Comparison of ENCODE assay signal across 8 cellular contexts in genomic region chr20:38893485-38894090, GRCh38. TPM values are rescaled to one million over a fixed set of nuclear protein-coding genes. Genes with fewer than 3 reads are reported as not detected.
DNase-seq lines count a peak whose midpoint lies in the region; ATAC-seq and TF ChIP-seq lines count a peak whose summit lies in the region.

No MANE protein-coding gene starts in this region.

- no peak overlapping the region for H3K4me3 ChIP-seq in BJ (ENCODE audit: low read depth, low read length)
- H3K4me3 ChIP-seq in Jurkat, Clone E6-1 (ENCODE audit: low read length), result no peak overlapping the region
- H3K4me3 ChIP-seq in foreskin fibroblast (ENCODE audit: low read depth in 1 of 2, low read length in 2 of 2), result no peak overlapping the region
- H3K4me3 ChIP-seq in osteoblast (ENCODE audit: insufficient read depth, low read length), result no peak overlapping the region
- H3K4me3 ChIP-seq in tibial artery, result no peak overlapping the region

- H3K4me1 ChIP-seq in osteoblast (ENCODE audit: insufficient read depth, low read length) (no peaks in the 10 kb centered on the region), tibial artery (peaks cover 0 to 9% (median 3%) of the 10 kb centered on the region in 4 donors)

- H3K27ac ChIP-seq in osteoblast (ENCODE audit: low read depth, low read length) (no peak overlapping the region), tibial artery (no peak overlapping the region)

- intact Hi-C loops in activated T-helper 2 cell treated with anti-CD3 and anti-CD28 coated beads, Interferon-gamma antibody, Interleukin-2, Interleukin-4, amounts not matched to agents 10 μg/mL and 5 μg/mL and 100 μg/mL, durations not matched to agents 14 hours and 24 hours and 36 hours (cut with micrococcal nuclease), result loop anchor here (1.0 to 5.0 kb wide), 6 partner anchors 19 to 247 kb away; partner anchors contain the start of genes ACTR5 and PPP1R16B
- intact Hi-C loops in tibial artery (cut with DNase I; ENCODE audit: low total_unique reads), result loop anchor here (2.0 kb wide), 1 partner anchor 247 kb away; no protein-coding TSS in a partner anchor

- H3K4me2 ChIP-seq in osteoblast (ENCODE audit: insufficient read depth, low read length), result no peak overlapping the region

- no peaks in the 10 kb centered on the region for H3K9me3 Mint-ChIP-seq in activated T-helper 2 cell treated with anti-CD3 and anti-CD28 coated beads, Interferon-gamma antibody, Interleukin-2, Interleukin-4, amounts not matched to agents 10 μg/mL and 5 μg/mL and 100 μg/mL, durations not matched to agents 14 hours and 24 hours and 36 hours

- TF ChIP-seq CTCF in BJ (IDR thresholded peaks at IDR 0.05; ENCODE audit: insufficient read depth, low read depth, low read length) (peak; percentile 97), foreskin fibroblast (IDR thresholded peaks at IDR 0.05; ENCODE audit: low read depth, low read length) (peak; percentile 90), osteoblast (IDR thresholded peaks at IDR 0.05; ENCODE audit: extremely low read depth, low read depth, low read length) (peak; percentile 73), tibial artery (IDR thresholded peaks at IDR 0.05) (peak; percentile 71 to 96)

- no peak overlapping the region for H2AFZ ChIP-seq in osteoblast (ENCODE audit: low read length)

- CTCF ChIA-PET in BJ (lab: Yijun Ruan, JAX), result interaction anchor here (0.6 to 3.1 kb wide), 17 partner anchors 8 to 248 kb away, joined by 3 to 25 read pairs (median 4); no protein-coding TSS in a partner anchor

- no peaks in the 10 kb centered on the region for H3K79me2 ChIP-seq in osteoblast (ENCODE audit: insufficient read depth, low read length)

- no peaks in the 10 kb centered on the region for H4K20me1 ChIP-seq in osteoblast (ENCODE audit: insufficient read depth, low read length)

- peaks cover 68% of the 10 kb centered on the region for H3K36me3 Mint-ChIP-seq in activated T-helper 2 cell treated with anti-CD3 and anti-CD28 coated beads, Interferon-gamma antibody, Interleukin-2, Interleukin-4, amounts not matched to agents 10 μg/mL and 5 μg/mL and 100 μg/mL, durations not matched to agents 14 hours and 24 hours and 36 hours (ENCODE audit: low read depth)

- H3K27me3 Mint-ChIP-seq in activated T-helper 2 cell treated with anti-CD3 and anti-CD28 coated beads, Interferon-gamma antibody, Interleukin-2, Interleukin-4, amounts not matched to agents 10 μg/mL and 5 μg/mL and 100 μg/mL, durations not matched to agents 14 hours and 24 hours and 36 hours (ENCODE audit: low read depth), result no peaks in the 10 kb centered on the region

- ATAC-seq in GM19351 (IDR thresholded peaks at IDR 0.05; ENCODE audit: unreplicated experiment), result peak; percentile 42

- H3K36me3 ChIP-seq in BJ (ENCODE audit: control insufficient read depth, insufficient read depth, low read length) (no peaks in the 10 kb centered on the region), osteoblast (ENCODE audit: insufficient read depth, low read length) (no peaks in the 10 kb centered on the region), tibial artery (no peaks in the 10 kb centered on the region)

- POLR2A ChIA-PET in BJ (lab: Charles Lee), result no interaction called here

- H3K27ac Mint-ChIP-seq in activated T-helper 2 cell treated with anti-CD3 and anti-CD28 coated beads, Interferon-gamma antibody, Interleukin-2, Interleukin-4, amounts not matched to agents 10 μg/mL and 5 μg/mL and 100 μg/mL, durations not matched to agents 14 hours and 24 hours and 36 hours, result peak overlapping the region; percentile 86

- H3K4me1 Mint-ChIP-seq in activated T-helper 2 cell treated with anti-CD3 and anti-CD28 coated beads, Interferon-gamma antibody, Interleukin-2, Interleukin-4, amounts not matched to agents 10 μg/mL and 5 μg/mL and 100 μg/mL, durations not matched to agents 14 hours and 24 hours and 36 hours (ENCODE audit: low read depth), result peaks cover 45% of the 10 kb centered on the region

- DNase-seq in BJ (ENCODE audit: low read depth) (no peak), RKO (ENCODE audit: low spot score) (peak; percentile 59), foreskin fibroblast (peak; percentile 33 to 78), osteoblast (ENCODE audit: insufficient read length, low spot score, missing footprints) (peak; percentile 95), tibial artery (peak in 1 of 2 donors; percentile 51)
- DNase-seq in Jurkat, Clone E6-1 (ENCODE audit: low read depth, low spot score), result peak; percentile 35
- peak; percentile 72 for DNase-seq in activated T-helper 2 cell treated with anti-CD3 and anti-CD28 coated beads, Interferon-gamma antibody, Interleukin-2, Interleukin-4, amounts not matched to agents 10 μg/mL and 5 μg/mL and 100 μg/mL, durations not matched to agents 14 hours and 24 hours and 36 hours (ENCODE audit: low spot score)

- peak overlapping the region; percentile 22 for H3K4me3 Mint-ChIP-seq in activated T-helper 2 cell treated with anti-CD3 and anti-CD28 coated beads, Interferon-gamma antibody, Interleukin-2, Interleukin-4, amounts not matched to agents 10 μg/mL and 5 μg/mL and 100 μg/mL, durations not matched to agents 14 hours and 24 hours and 36 hours (ENCODE audit: low read depth)

- H3K27me3 ChIP-seq in BJ (ENCODE audit: control insufficient read depth, insufficient read depth, low read length) (peaks cover 24% of the 10 kb centered on the region), osteoblast (ENCODE audit: insufficient read depth, low read length) (peaks cover 27% of the 10 kb centered on the region), tibial artery (peaks cover 0 to 31% of the 10 kb centered on the region in 2 donors)

- no peaks in the 10 kb centered on the region for H3K9me3 ChIP-seq in osteoblast (ENCODE audit: low read depth, low read length)
- H3K9me3 ChIP-seq in tibial artery, result no peaks in the 10 kb centered on the region

RNA-seq across cellular contexts. Expression of gene FAM83D, which starts 32.6 kb away (rescaled TPM):
- 26.6 and 40.1 TPM in 2 replicates for polyA plus RNA-seq in BJ (2011; rRNA removed)
- polyA minus RNA-seq in BJ (2011; rRNA and poly(A)+ RNA removed), result 16.1 and 16.4 TPM in 2 replicates
- polyA plus RNA-seq in Jurkat, Clone E6-1 (2012; ENCODE audit: insufficient read depth, insufficient read length), result 17.5 TPM
- 15.4 and 15.6 TPM in 2 replicates for total RNA-seq in activated T-helper 2 cell treated with anti-CD3 and anti-CD28 coated beads, Interferon-gamma antibody, Interleukin-2, Interleukin-4, amounts not matched to agents 10 μg/mL and 5 μg/mL and 100 μg/mL, durations not matched to agents 14 hours and 24 hours and 36 hours
- total RNA-seq in osteoblast, result 1.8 and 2.2 TPM in 2 replicates
